Comparison of ENCODE assay signal across 8 cellular contexts in genomic region chrX:131633285-131633917, GRCh38.
DNase-seq lines count a peak whose midpoint lies in the region; ATAC-seq and TF ChIP-seq lines count a peak whose summit lies in the region.

No MANE protein-coding gene starts in this region.

- no peaks in the 10 kb centered on the region for H3K36me3 ChIP-seq in cardiac muscle cell

- intact Hi-C loops in Right ventricle myocardium superior (cut with DNase I) (loop anchor here (10.0 kb wide), 1 partner anchor 659 kb away; no protein-coding TSS in a partner anchor), left colon (cut with DNase I, micrococcal nuclease) (loop anchor here in 1 of 2 donors (5.0 kb wide), 1 partner anchor 651 kb away; no protein-coding TSS in a partner anchor)

- TF ChIP-seq CTCF in cardiac muscle cell (IDR thresholded peaks at IDR 0.05; ENCODE audit: low read depth, low read length) (peak; percentile 69), cardiac fibroblast (IDR thresholded peaks at IDR 0.05; ENCODE audit: low read depth, low read length) (peak; percentile 68)

- DNase-seq in cardiac muscle cell (ENCODE audit: low read depth in 1 of 2, low spot score in 1 of 2) (peak; percentile 59 to 86), Right ventricle myocardium superior (no peak), NCI-H1694 (lab: John Stamatoyannopoulos, UW) (peak; percentile 41), UCSD-AML1 (lab: John Stamatoyannopoulos, UW; ENCODE audit: unreplicated experiment) (peak; percentile 21), cardiac fibroblast (ENCODE audit: low read depth in 2 of 2) (peak; percentile 55), left colon (peak; percentile 26 to 53)
- peak; percentile 1 to 15 for DNase-seq in stimulated activated CD8-positive, alpha-beta memory T cell treated with anti-CD3 and anti-CD28 coated beads, Interleukin-15, amount 100 ng/mL, for 48 hours (ENCODE audit: low read depth in 2 of 2)

- H3K9me3 ChIP-seq in cardiac muscle cell (ENCODE audit: low read depth) = no peaks in the 10 kb centered on the region

- ATAC-seq in Right ventricle myocardium superior (ENCODE audit: poor library complexity) (no peak), HG02623 (IDR thresholded peaks at IDR 0.05; ENCODE audit: unreplicated experiment) (peak; percentile 83), left colon (peak; percentile 77)

- peaks cover 3% of the 10 kb centered on the region for H3K27me3 ChIP-seq in cardiac muscle cell

- peaks cover 9% of the 10 kb centered on the region for H3K4me1 ChIP-seq in cardiac muscle cell (ENCODE audit: low read depth)

- H3K27ac ChIP-seq in cardiac muscle cell = no peak overlapping the region

- H3K4me3 ChIP-seq in cardiac muscle cell = no peak overlapping the region
- no peak overlapping the region for H3K4me3 ChIP-seq in cardiac fibroblast (replicated peaks in 1 of 2; ENCODE audit: low read depth in 2 of 2, low read length in 2 of 2)
